In the genomic region with DNA sequence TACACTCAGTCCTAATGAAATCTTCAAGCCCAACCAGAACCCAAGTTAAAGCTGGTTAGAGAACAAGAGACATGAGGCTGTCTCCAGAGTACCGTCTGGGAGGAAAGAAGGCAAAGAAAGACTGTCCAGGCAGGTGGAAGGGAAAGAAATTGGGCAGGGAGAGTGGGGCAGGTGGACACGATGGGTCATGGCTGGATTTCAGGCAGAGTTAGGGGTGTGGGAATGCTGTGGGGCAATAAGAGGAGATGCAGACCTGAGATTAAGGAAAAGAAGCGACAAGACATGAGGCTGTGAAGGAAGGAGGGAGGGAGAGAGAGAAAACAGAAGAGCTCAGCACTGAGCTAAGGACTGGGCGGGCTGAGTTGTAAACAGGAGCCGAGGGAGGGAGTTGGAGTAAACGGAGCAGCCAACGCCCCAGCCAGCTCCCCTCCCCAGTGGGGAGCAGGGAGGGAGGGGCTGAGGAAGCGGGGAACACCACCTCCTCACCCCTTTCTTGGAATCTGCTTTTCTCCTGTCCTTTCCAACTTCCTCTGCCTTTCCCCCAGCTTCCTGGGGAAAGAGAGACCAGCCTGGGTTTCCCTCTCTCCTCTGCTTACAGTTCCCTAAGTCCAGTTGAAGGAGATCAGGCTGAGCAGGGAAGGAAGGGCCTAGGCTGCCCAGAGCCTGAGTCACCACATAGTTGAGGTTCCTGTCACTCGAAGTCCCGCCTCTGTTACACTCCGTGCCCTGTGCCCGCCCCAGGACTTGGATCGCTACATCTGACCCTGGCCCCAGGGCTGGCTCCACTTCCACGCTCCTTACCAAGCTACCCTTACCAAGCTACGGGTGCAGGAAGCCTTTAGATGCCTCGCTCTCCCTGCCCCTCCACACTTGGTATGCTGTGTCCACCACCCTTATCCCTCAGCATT, we compare ENCODE assay signal across 8 cellular contexts. TPM values are rescaled to one million over a fixed set of nuclear protein-coding genes. Genes with fewer than 3 reads are reported as not detected.
DNase-seq lines count a peak whose midpoint lies in the region; ATAC-seq and TF ChIP-seq lines count a peak whose summit lies in the region.

No MANE protein-coding gene starts in this region.

- POLR2A ChIA-PET in BJ (lab: Charles Lee): interaction anchor here (0.5 to 2.0 kb wide), 12 partner anchors 9 to 1091 kb away, joined by 3 to 19 read pairs (median 4); no protein-coding TSS in a partner anchor

- H3K27ac ChIP-seq in VCaP: peak overlapping the region; percentile 46
- H3K27ac ChIP-seq in thoracic aorta: peak overlapping the region; percentile 98 to 100

- no peak for TF ChIP-seq CTCF in BJ (IDR thresholded peaks at IDR 0.05; ENCODE audit: insufficient read depth, low read depth, low read length)
- no peak for TF ChIP-seq CTCF in VCaP (conservative IDR thresholded peaks at IDR 0.05)
- TF ChIP-seq CTCF in thoracic aorta (IDR thresholded peaks at IDR 0.05): no peak

- peak overlapping the region; percentile 28 for H3K4me3 ChIP-seq in BJ (ENCODE audit: low read depth, low read length)
- H3K4me3 ChIP-seq in thoracic aorta: peak overlapping the region; percentile 70

- no peaks in the 10 kb centered on the region for H3K9me3 ChIP-seq in thoracic aorta

- no peaks in the 10 kb centered on the region for H3K36me3 ChIP-seq in BJ (ENCODE audit: control insufficient read depth, insufficient read depth, low read length)
- H3K36me3 ChIP-seq in thoracic aorta: no peaks in the 10 kb centered on the region

- ATAC-seq in thoracic aorta (ENCODE audit: insufficient number of reproducible peaks, low FRiP score, low read depth) (peak; percentile 68), HG02885 (IDR thresholded peaks at IDR 0.05; ENCODE audit: poor library complexity, unreplicated experiment) (no peak)

- DNase-seq in BJ (ENCODE audit: low read depth): peak; percentile 90
- DNase-seq in KBM-7: peak; percentile 90
- peak; percentile 73 for DNase-seq in ecto neural progenitor cell (ENCODE audit: low spot score)
- peak; percentile 34 to 95 for DNase-seq in lung microvascular endothelial cell (ENCODE audit: low read depth in 2 of 2)
- DNase-seq in thoracic aorta (ENCODE audit: low spot score): peak; percentile 85
- DNase-seq in GM19240 (ENCODE audit: insufficient read length, low spot score): no peak

- in situ Hi-C loops in KBM-7 (cut with MboI; ENCODE audit: low pct_unique_long_range_greater_than_20kb, low sequenced_read_pairs): no loop called here

- peaks cover 72 to 91% of the 10 kb centered on the region in 2 donors for H3K4me1 ChIP-seq in thoracic aorta (ENCODE audit: control insufficient read depth in 1 of 2, low read depth in 2 of 2)

- no peaks in the 10 kb centered on the region for H3K27me3 ChIP-seq in BJ (ENCODE audit: control insufficient read depth, insufficient read depth, low read length)
- no peaks in the 10 kb centered on the region for H3K27me3 ChIP-seq in thoracic aorta (replicated peaks; ENCODE audit: insufficient read depth)

- CTCF ChIA-PET in BJ (lab: Yijun Ruan, JAX): interaction anchor here (1.2 to 5.3 kb wide), 8 partner anchors 8 to 158 kb away, joined by 3 to 35 read pairs (median 11); no protein-coding TSS in a partner anchor

RNA-seq across cellular contexts. Expression of a gene that starts 6.6 kb away (rescaled TPM):
- 145 and 185 TPM in 2 replicates for polyA plus RNA-seq in BJ (2011; rRNA removed)
- 360 and 464 TPM in 2 replicates for polyA minus RNA-seq in BJ (2011; rRNA and poly(A)+ RNA removed)
- total RNA-seq in lung microvascular endothelial cell (214 and 215 TPM in 2 replicates), thoracic aorta (1,000 to 10,000 TPM; 1,009 to 1,046 TPM)

RNA-seq across cellular contexts. Expression of a gene that starts 20.5 kb away (rescaled TPM):
- polyA plus RNA-seq in BJ (2011; rRNA removed): 2,358 and 2,459 TPM in 2 replicates
- 990 and 1,705 TPM in 2 replicates for polyA minus RNA-seq in BJ (2011; rRNA and poly(A)+ RNA removed)
- total RNA-seq in lung microvascular endothelial cell (1,150 and 1,533 TPM in 2 replicates), thoracic aorta (100 to 1,000 TPM; 719 to 780 TPM)

RNA-seq across cellular contexts. Expression of a gene that starts 38.1 kb away (rescaled TPM):
- polyA plus RNA-seq in BJ (2011; rRNA removed): 6.4 and 9.9 TPM in 2 replicates
- polyA minus RNA-seq in BJ (2011; rRNA and poly(A)+ RNA removed): 2.8 and 4.5 TPM in 2 replicates
- total RNA-seq in lung microvascular endothelial cell: 7.6 and 14.5 TPM in 2 replicates
- 10 to 100 TPM in 1 of 2 donors, 1 to 10 TPM in 1; 9.5 to 12.5 TPM for total RNA-seq in thoracic aorta

RNA-seq across cellular contexts. Expression of a gene that starts 48.5 kb away (rescaled TPM):
- 16.4 and 17.8 TPM in 2 replicates for polyA plus RNA-seq in BJ (2011; rRNA removed)
- 42.7 and 47.1 TPM in 2 replicates for polyA minus RNA-seq in BJ (2011; rRNA and poly(A)+ RNA removed)
- total RNA-seq in lung microvascular endothelial cell (147 and 148 TPM in 2 replicates), thoracic aorta (100 to 1,000 TPM in 1 of 2 donors, 10 to 100 TPM in 1; 55.9 to 124 TPM)

RNA-seq across cellular contexts. Expression of a gene that starts 59.4 kb away (rescaled TPM):
- 18.9 and 26.5 TPM in 2 replicates for polyA plus RNA-seq in BJ (2011; rRNA removed)
- 15.0 and 19.0 TPM in 2 replicates for polyA minus RNA-seq in BJ (2011; rRNA and poly(A)+ RNA removed)
- total RNA-seq in lung microvascular endothelial cell (19.0 and 25.2 TPM in 2 replicates), thoracic aorta (100 to 1,000 TPM; 106 to 111 TPM)
